In the genomic region with DNA sequence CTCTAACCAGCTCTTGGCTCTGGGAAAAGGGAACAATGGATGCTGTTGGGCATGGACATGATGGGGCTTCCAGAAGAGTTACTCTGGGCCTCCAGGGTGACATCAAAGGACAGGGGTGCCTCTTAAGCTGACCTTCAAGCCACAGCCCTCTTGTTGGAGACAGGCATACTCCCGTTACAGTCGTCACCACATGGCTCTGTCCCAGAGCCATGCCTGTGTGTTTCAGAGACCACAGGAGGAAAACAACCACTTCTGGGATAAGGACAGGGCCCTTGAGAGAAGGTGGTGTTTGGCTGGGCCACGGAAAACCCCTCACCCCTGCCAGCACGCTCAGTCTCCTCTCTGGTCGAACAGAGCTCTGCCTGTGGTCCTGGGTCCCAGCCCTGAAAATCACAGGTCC, we compare ENCODE assay signal across 22 cellular contexts. TPM values are rescaled to one million over a fixed set of nuclear protein-coding genes. Genes with fewer than 3 reads are reported as not detected.
"Had no signal": no experiment of that assay in that cellular context is flagged by ENCODE, and none has a peak within 500 bp of the region (broad histone marks: within the 10 kb centered on the region; RNA-seq: fewer than 3 reads in every experiment).

No MANE protein-coding gene starts in this region.

RNA-seq across cellular contexts. Expression of gene DEFB108B, which starts 37.8 kb away (rescaled TPM):
- total RNA-seq: heart left ventricle, kidney epithelial cell, left ventricle myocardium inferior, lower leg skin, lung, mesenteric fat pad, mucosa of descending colon, natural killer cell, omental fat pad, ovary, progenitor cell of endocrine pancreas, pulmonary artery endothelial cell, renal cortical epithelial cell, right cardiac atrium, sciatic nerve, spleen, subcutaneous adipose tissue, suprapubic skin, thoracic aorta, tibial nerve, urinary bladder, vagina had no signal
